In genomic region chr19:12636631-12637030, GRCh38 we compare ENCODE assay signal across 18 cellular contexts. TPM values are rescaled to one million over a fixed set of nuclear protein-coding genes. Genes with fewer than 3 reads are reported as not detected.
DNase-seq lines count a peak whose midpoint lies in the region; ATAC-seq, FAIRE-seq and TF ChIP-seq lines count a peak whose summit lies in the region.
"Had no signal": no experiment of that assay in that cellular context is flagged by ENCODE, and none has a peak within 500 bp of the region (broad histone marks: within the 10 kb centered on the region; RNA-seq: fewer than 3 reads in every experiment).

No MANE protein-coding gene starts in this region.

- TF ChIP-seq CTCF in kidney (IDR thresholded peaks at IDR 0.05; ENCODE audit: borderline replicate concordance, extremely low read depth, insufficient read depth) (no peak), spleen (IDR thresholded peaks at IDR 0.05 in 8 of 11, conservative IDR thresholded peaks at IDR 0.05 in 3 of 11) (no peak), esophagus muscularis mucosa (IDR thresholded peaks at IDR 0.05) (no peak)

- no peak for FAIRE-seq in kidney (lab: Jason Lieb, UNC)
- FAIRE-seq: GM19239 had no signal

- H3K27me3 ChIP-seq in right cardiac atrium (ENCODE audit: control insufficient read depth, insufficient read depth) (no peaks in the 10 kb centered on the region), spleen (replicated peaks in 1 of 7) (no peaks in the 10 kb centered on the region), esophagus muscularis mucosa (no peaks in the 10 kb centered on the region)
- H3K27me3 ChIP-seq: BLaER1 had no signal

- H3K27ac ChIP-seq in right cardiac atrium (ENCODE audit: low read length) (no peak overlapping the region), kidney (ENCODE audit: low read depth in 2 of 2, low read length in 2 of 2) (no peak overlapping the region), spleen (no peak overlapping the region), esophagus muscularis mucosa (replicated peaks in 1 of 4) (no peak overlapping the region)
- H3K27ac ChIP-seq: 22Rv1, BLaER1 had no signal

- intact Hi-C loops in cardiac septum (cut with DNase I) (no loop called here), right cardiac atrium (cut with DNase I) (no loop called here), kidney (cut with DNase I) (no loop called here), spleen (cut with DNase I; ENCODE audit: low total_unique reads) (no loop called here), esophagus muscularis mucosa (cut with DNase I) (no loop called here)

- DNase-seq in DMS53 (lab: John Stamatoyannopoulos, UW) = peak; percentile 74
- DNase-seq in DMS53 treated with DMSO at 0.1 percent for 48 hours (lab: John Stamatoyannopoulos, UW; ENCODE audit: unreplicated experiment) = no peak
- DNase-seq in cardiac septum (ENCODE audit: low spot score) = peak; percentile 63
- DNase-seq in right cardiac atrium = no peak
- peak; percentile 39 for DNase-seq in kidney
- peak; percentile 37 for DNase-seq in spleen
- no peak for DNase-seq in esophagus muscularis mucosa (ENCODE audit: extremely low spot score)
- no peak for DNase-seq in cortex of kidney (lab: John Stamatoyannopoulos, UW)
- DNase-seq: Calu3, DMS 273 treated with DMSO at 0.1 percent for 48 hours, DMS79 treated with DMSO at 0.1 percent for 48 hours, EL, GDM1, GOT3, H9 had no signal

- WGBS in right cardiac atrium = 84% methylated on average over 13 of the region's 13 CpGs
- WGBS in spleen, 5 donors = 91 to 93% (median 92%) methylated on average over 13 of the region's 13 CpGs
- 92% methylated on average over 13 of the region's 13 CpGs for WGBS in esophagus muscularis mucosa

- no peak overlapping the region for H3K9ac ChIP-seq in kidney (ENCODE audit: low read length in 2 of 2)
- H3K9ac ChIP-seq: BLaER1 had no signal

- no peak for ATAC-seq in right cardiac atrium

- H3K9me3 ChIP-seq in right cardiac atrium (ENCODE audit: control insufficient read depth, low read length) (no peaks in the 10 kb centered on the region), kidney (ENCODE audit: control insufficient read depth in 1 of 2, low read length in 2 of 2) (no peaks in the 10 kb centered on the region), spleen (no peaks in the 10 kb centered on the region), esophagus muscularis mucosa (no peaks in the 10 kb centered on the region)
- H3K9me3 ChIP-seq: BLaER1 had no signal

- H3K4me1 ChIP-seq in right cardiac atrium (ENCODE audit: control insufficient read depth, insufficient read depth, low read length) (peaks cover 3% of the 10 kb centered on the region), kidney (ENCODE audit: control insufficient read depth in 1 of 2, insufficient read depth in 1 of 2, low read depth in 1 of 2, low read length in 2 of 2) (peaks cover 0 to 6% of the 10 kb centered on the region in 2 donors), spleen (peaks cover 0 to 14% (median 12%) of the 10 kb centered on the region in 6 donors), esophagus muscularis mucosa (peaks cover 9 to 14% (median 12%) of the 10 kb centered on the region in 4 donors)

- H3K36me3 ChIP-seq in kidney (ENCODE audit: control insufficient read depth in 1 of 2, insufficient read depth in 2 of 2, low read length in 2 of 2) (no peaks in the 10 kb centered on the region), spleen (peaks cover 0 to 21% (median 4%) of the 10 kb centered on the region in 6 donors), esophagus muscularis mucosa (peaks cover 0 to 11% (median 5%) of the 10 kb centered on the region in 4 donors)

- H3K4me3 ChIP-seq in right cardiac atrium (ENCODE audit: low read length) (no peak overlapping the region), kidney (ENCODE audit: low read length in 2 of 2) (no peak overlapping the region), spleen (no peak overlapping the region), esophagus muscularis mucosa (no peak overlapping the region)
- H3K4me3 ChIP-seq: BLaER1 had no signal

- TF ChIP-seq POLR2A in spleen (IDR thresholded peaks at IDR 0.05) = no peak
- no peak for TF ChIP-seq POLR2A in esophagus muscularis mucosa (IDR thresholded peaks at IDR 0.05; ENCODE audit: low read depth)

- no peak for TF ChIP-seq EP300 in esophagus muscularis mucosa (IDR thresholded peaks at IDR 0.05)

RNA-seq across cellular contexts. Expression of gene ZNF791, which starts 25.9 kb away (rescaled TPM):
- total RNA-seq in cardiac septum = 14.8 TPM
- total RNA-seq in right cardiac atrium = 10 to 100 TPM; 19.8 to 26.7 (median 20.9) TPM
- polyA plus RNA-seq in right cardiac atrium = 6.8 TPM
- total RNA-seq in kidney = 34.7 TPM
- 6.5 TPM for polyA plus RNA-seq in kidney (ENCODE audit: insufficient read depth, low read depth, low replicate concordance)
- total RNA-seq in spleen = 10 to 100 TPM; 27.8 to 64.9 (median 33.4) TPM
- 10 to 100 TPM in 1 of 3 donors, 1 to 10 TPM in 2; 6.8 to 11.1 (median 7.3) TPM for polyA plus RNA-seq in spleen
- total RNA-seq in esophagus muscularis mucosa = 10 to 100 TPM; 14.0 to 21.6 (median 17.3) TPM

RNA-seq across cellular contexts. Expression of gene ZNF490, which starts 26.0 kb away (rescaled TPM):
- total RNA-seq in cardiac septum (5.1 TPM), right cardiac atrium (1 to 10 TPM; 4.9 to 7.1 (median 6.0) TPM), kidney (14.3 TPM), spleen (10 to 100 TPM; 11.6 to 21.7 (median 15.4) TPM), esophagus muscularis mucosa (1 to 10 TPM; 3.3 to 6.7 (median 5.3) TPM)
- polyA plus RNA-seq in right cardiac atrium (0.86 TPM), kidney (ENCODE audit: insufficient read depth, low read depth, low replicate concordance) (1.0 TPM), spleen (1 to 10 TPM in 1 of 3 donors, under 1 TPM in 2; 0.77 to 1.1 (median 0.93) TPM)

RNA-seq across cellular contexts. Expression of gene MAN2B1, which starts 29.9 kb away (rescaled TPM):
- 20.6 TPM for total RNA-seq in cardiac septum
- 10 to 100 TPM; 32.7 to 52.6 (median 42.1) TPM for total RNA-seq in right cardiac atrium
- 19.8 TPM for polyA plus RNA-seq in right cardiac atrium
- total RNA-seq in kidney = 90.5 TPM
- polyA plus RNA-seq in kidney (ENCODE audit: insufficient read depth, low read depth, low replicate concordance) = 63.9 TPM
- 100 to 1,000 TPM; 145 to 288 (median 218) TPM for total RNA-seq in spleen
- 100 to 1,000 TPM in 1 of 3 donors, 10 to 100 TPM in 2; 50.6 to 122 (median 83.3) TPM for polyA plus RNA-seq in spleen
- total RNA-seq in esophagus muscularis mucosa = 10 to 100 TPM; 65.7 to 80.8 (median 68.9) TPM

RNA-seq across cellular contexts. Expression of gene WDR83, which starts 30.0 kb away (rescaled TPM):
- total RNA-seq in cardiac septum (10.0 TPM), right cardiac atrium (10 to 100 TPM in 1 of 4 donors, 1 to 10 TPM in 3; 6.3 to 10.5 (median 8.1) TPM), kidney (10.5 TPM), spleen (10 to 100 TPM in 6 of 7 donors, 1 to 10 TPM in 1; 6.4 to 15.7 (median 12.9) TPM), esophagus muscularis mucosa (10 to 100 TPM in 3 of 4 donors, 1 to 10 TPM in 1; 10.0 to 19.7 (median 13.9) TPM)
- polyA plus RNA-seq in right cardiac atrium (10.0 TPM), kidney (ENCODE audit: insufficient read depth, low read depth, low replicate concordance) (21.2 TPM), spleen (10 to 100 TPM; 17.0 to 19.5 (median 19.0) TPM)

RNA-seq across cellular contexts. Expression of gene DHPS, which starts 45.0 kb away (rescaled TPM):
- 49.0 TPM for total RNA-seq in cardiac septum
- 10 to 100 TPM; 40.8 to 52.0 (median 49.7) TPM for total RNA-seq in right cardiac atrium
- polyA plus RNA-seq in right cardiac atrium = 49.4 TPM
- total RNA-seq in kidney = 75.9 TPM
- polyA plus RNA-seq in kidney (ENCODE audit: insufficient read depth, low read depth, low replicate concordance) = 61.3 TPM
- 100 to 1,000 TPM in 3 of 7 donors, 10 to 100 TPM in 4; 86.8 to 158 (median 96.0) TPM for total RNA-seq in spleen
- polyA plus RNA-seq in spleen = 10 to 100 TPM; 55.1 to 76.6 (median 59.3) TPM
- total RNA-seq in esophagus muscularis mucosa = 10 to 100 TPM; 74.3 to 92.3 (median 85.0) TPM

Comparison
In these comparisons a context has a peak if more than half of its experiments do, and no peak if none do; other contexts are left out.
1. DNase-seq: peak in DMS53 (single experiment), cardiac septum (single experiment), kidney (single experiment) and spleen (single experiment); none in DMS53 treated with DMSO at 0.1 percent for 48 hours (single experiment), right cardiac atrium (0 of 3), esophagus muscularis mucosa (single experiment) and cortex of kidney (single experiment).